ENCODE assay signal across 13 cellular contexts in genomic region chr11:134119094-134119493, GRCh38. TPM values are rescaled to one million over a fixed set of nuclear protein-coding genes. Genes with fewer than 3 reads are reported as not detected.
DNase-seq lines count a peak whose midpoint lies in the region; ATAC-seq and TF ChIP-seq lines count a peak whose summit lies in the region.
"Had no signal": no experiment of that assay in that cellular context is flagged by ENCODE, and none has a peak within 500 bp of the region (broad histone marks: within the 10 kb centered on the region; RNA-seq: fewer than 3 reads in every experiment).

No MANE protein-coding gene starts in this region.

- peaks cover 4% of the 10 kb centered on the region for H3K27me3 Mint-ChIP-seq in glutamatergic neuron (ENCODE audit: unreplicated experiment)
- H3K27me3 Mint-ChIP-seq in stimulated activated naive B cell treated with anti-CD40 and anti-IgM and Interleukin-4, amounts not matched to agents 10 μg/mL and 1 μg/mL and 100 μg/mL, for 72 hours: peaks cover 6 to 10% of the 10 kb centered on the region in 2 donors

- no peaks in the 10 kb centered on the region for H3K9me3 ChIP-seq in breast epithelium
- no peaks in the 10 kb centered on the region for H3K9me3 ChIP-seq in stomach

- ATAC-seq in stimulated activated naive B cell treated with anti-CD40 and anti-IgM and Interleukin-4, amounts not matched to agents 10 μg/mL and 1 μg/mL and 100 μg/mL, for 72 hours (replicated peaks): no peak
- no peak for ATAC-seq in HG02588 (IDR thresholded peaks at IDR 0.05; ENCODE audit: unreplicated experiment)
- ATAC-seq: PC-3 had no signal

- peak; percentile 49 for DNase-seq in M059J (ENCODE audit: low read depth)
- DNase-seq in breast epithelium (ENCODE audit: low spot score in 2 of 2): no peak
- DNase-seq in glutamatergic neuron: no peak
- no peak for DNase-seq in stomach
- DNase-seq in medulla oblongata (ENCODE audit: extremely low spot score): no peak
- DNase-seq in stimulated activated naive B cell treated with anti-CD40 and anti-IgM and Interleukin-4, amounts not matched to agents 10 μg/mL and 1 μg/mL and 100 μg/mL, for 72 hours: no peak
- DNase-seq in NCI-H2029 treated with DMSO at 0.1 percent for 48 hours (lab: John Stamatoyannopoulos, UW): no peak
- DNase-seq: amygdala; DMS 273 treated with DMSO at 0.1 percent for 48 hours; NCI-H2171 treated with DMSO at 0.1 percent for 48 hours; PC-3; stimulated activated CD4-positive, alpha-beta T cell treated with anti-CD3 and anti-CD28 coated beads, Interleukin-12 subunit alpha, Interleukin-12 subunit beta, amount 100 ng/mL, for 4 hours had no signal

- H3K4me3 ChIP-seq in breast epithelium (no peak overlapping the region), stomach (no peak overlapping the region)

- peak overlapping the region; percentile 2 for H3K27ac Mint-ChIP-seq in glutamatergic neuron (ENCODE audit: unreplicated experiment)
- H3K27ac Mint-ChIP-seq in stimulated activated naive B cell treated with anti-CD40 and anti-IgM and Interleukin-4, amounts not matched to agents 10 μg/mL and 1 μg/mL and 100 μg/mL, for 72 hours: no peak overlapping the region

- H3K4me3 Mint-ChIP-seq in glutamatergic neuron (ENCODE audit: unreplicated experiment): no peak overlapping the region
- no peak overlapping the region for H3K4me3 Mint-ChIP-seq in stimulated activated naive B cell treated with anti-CD40 and anti-IgM and Interleukin-4, amounts not matched to agents 10 μg/mL and 1 μg/mL and 100 μg/mL, for 72 hours

- intact Hi-C loops in breast epithelium (cut with DNase I; ENCODE audit: low total_unique reads) (no loop called here), stomach (cut with DNase I; ENCODE audit: low total_unique reads) (no loop called here)

- peaks cover 59% of the 10 kb centered on the region for H3K4me1 Mint-ChIP-seq in glutamatergic neuron (ENCODE audit: low read depth, unreplicated experiment)
- H3K4me1 Mint-ChIP-seq in stimulated activated naive B cell treated with anti-CD40 and anti-IgM and Interleukin-4, amounts not matched to agents 10 μg/mL and 1 μg/mL and 100 μg/mL, for 72 hours: peaks cover 10 to 14% of the 10 kb centered on the region in 2 donors

- WGBS in stomach, 5 donors: 83 to 90% (median 85%) methylated on average over 3 of the region's 3 CpGs

- H3K9me3 Mint-ChIP-seq in glutamatergic neuron (ENCODE audit: unreplicated experiment): peaks cover 12% of the 10 kb centered on the region
- no peaks in the 10 kb centered on the region for H3K9me3 Mint-ChIP-seq in stimulated activated naive B cell treated with anti-CD40 and anti-IgM and Interleukin-4, amounts not matched to agents 10 μg/mL and 1 μg/mL and 100 μg/mL, for 72 hours

- H3K27me3 ChIP-seq in breast epithelium (no peaks in the 10 kb centered on the region), stomach (peaks cover 0 to 10% (median 3%) of the 10 kb centered on the region in 3 donors)

- H3K36me3 ChIP-seq in breast epithelium: no peaks in the 10 kb centered on the region
- no peaks in the 10 kb centered on the region for H3K36me3 ChIP-seq in stomach

- no peak for TF ChIP-seq POLR2A in breast epithelium (IDR thresholded peaks at IDR 0.05)
- TF ChIP-seq POLR2A in stomach (IDR thresholded peaks at IDR 0.05): no peak

- no peak for TF ChIP-seq EP300 in stomach (IDR thresholded peaks at IDR 0.05)

- H3K4me1 ChIP-seq in breast epithelium (no peaks in the 10 kb centered on the region), stomach (peaks cover 5 to 60% (median 28%) of the 10 kb centered on the region in 4 donors)

- TF ChIP-seq CTCF in breast epithelium (IDR thresholded peaks at IDR 0.05): no peak
- TF ChIP-seq CTCF in glutamatergic neuron (IDR thresholded peaks at IDR 0.05; ENCODE audit: partially characterized antibody, unreplicated experiment): no peak
- no peak for TF ChIP-seq CTCF in stomach (IDR thresholded peaks at IDR 0.05)

- H3K27ac ChIP-seq in breast epithelium (peak overlapping the region; percentile 79 to 93), stomach (peak overlapping the region in 4 of 5 donors; percentile 76 to 88 (median 82))

- peaks cover 3% of the 10 kb centered on the region for H3K36me3 Mint-ChIP-seq in glutamatergic neuron (ENCODE audit: unreplicated experiment)
- H3K36me3 Mint-ChIP-seq in stimulated activated naive B cell treated with anti-CD40 and anti-IgM and Interleukin-4, amounts not matched to agents 10 μg/mL and 1 μg/mL and 100 μg/mL, for 72 hours: peaks cover 3 to 8% of the 10 kb centered on the region in 2 donors

RNA-seq across cellular contexts. Expression of gene JAM3, which starts 50.2 kb away (rescaled TPM):
- 6.1 and 7.3 TPM in 2 replicates for total RNA-seq in M059J (2014; rRNA removed; shearing (Covaris generic))
- total RNA-seq in breast epithelium (10 to 100 TPM; 25.0 to 34.5 (median 33.8) TPM), glutamatergic neuron (ENCODE audit: unreplicated experiment) (101 TPM), stomach (10 to 100 TPM; 18.5 to 83.4 (median 44.2) TPM)
- polyA plus RNA-seq in stomach: 10 to 100 TPM in 1 of 3 donors, 1 to 10 TPM in 2; 4.0 to 10.8 (median 5.7) TPM
